ENCODE assay signal across 20 cellular contexts in the genomic region with DNA sequence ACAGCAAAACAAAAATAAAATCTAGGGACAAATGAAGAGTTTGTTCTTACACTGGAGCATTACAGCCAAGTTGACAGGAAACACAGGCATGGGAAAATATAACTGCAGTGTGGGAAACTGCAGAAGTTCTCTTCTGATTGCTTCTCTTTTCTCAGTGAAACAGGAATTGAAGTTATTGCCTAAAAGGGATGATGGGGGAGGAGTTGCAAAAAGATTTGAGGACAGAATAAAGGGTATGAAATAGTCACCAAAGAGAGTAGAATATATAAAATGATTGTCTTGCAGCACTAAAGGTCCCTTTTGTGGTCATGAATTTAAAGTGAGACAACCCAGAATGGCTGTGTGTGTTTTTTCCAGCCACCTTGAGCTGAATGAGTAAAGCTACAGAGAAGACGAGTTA.
DNase-seq lines count a peak whose midpoint lies in the region; ATAC-seq, FAIRE-seq and TF ChIP-seq lines count a peak whose summit lies in the region.
"Had no signal": no experiment of that assay in that cellular context is flagged by ENCODE, and none has a peak within 500 bp of the region (broad histone marks: within the 10 kb centered on the region; RNA-seq: fewer than 3 reads in every experiment).

No MANE protein-coding gene starts in this region.

- H3K4me1 ChIP-seq in small intestine (ENCODE audit: control insufficient read depth in 2 of 2, insufficient read depth in 1 of 2, low read depth in 1 of 2, low read length in 1 of 2), result no peaks in the 10 kb centered on the region
- H3K4me1 ChIP-seq: parathyroid adenoma had no signal

- peak; percentile 17 for ATAC-seq in GM19463 (IDR thresholded peaks at IDR 0.05; ENCODE audit: unreplicated experiment)
- ATAC-seq: HCT116; left colon; stimulated activated memory B cell treated with anti-CD40 and anti-IgM and Interleukin-4, amounts not matched to agents 10 μg/mL and 1 μg/mL and 100 μg/mL, for 72 hours had no signal

- no peak for FAIRE-seq in small intestine (lab: Jason Lieb, UNC)

- H3K4me3 ChIP-seq in GM12865 (ENCODE audit: low read depth, low read length) (no peak overlapping the region), small intestine (ENCODE audit: low read depth in 1 of 2, low read length in 2 of 2) (no peak overlapping the region)
- H3K4me3 ChIP-seq: BLaER1, cardiac muscle cell, MG63, smooth muscle cell had no signal

- DNase-seq in GM12865 (ENCODE audit: low read depth), result peak; percentile 47
- peak; percentile 58 to 70 for DNase-seq in NOMO-1 (lab: John Stamatoyannopoulos, UW; ENCODE audit: unreplicated experiment in 2 of 2)
- peak; percentile 67 for DNase-seq in medulla oblongata (ENCODE audit: extremely low spot score)
- no peak for DNase-seq in small intestine
- DNase-seq in GM19238 (ENCODE audit: insufficient read length, low spot score), result no peak
- DNase-seq in NCI-H82 treated with DMSO at 0.1 percent for 48 hours (lab: John Stamatoyannopoulos, UW; ENCODE audit: unreplicated experiment), result no peak
- DNase-seq in activated CD4-positive, CD25-positive, alpha-beta regulatory T cell (lab: John Stamatoyannopoulos, UW), result no peak
- DNase-seq: DMS153; effector memory CD4-positive, alpha-beta T cell; left colon; MG63; NCI-H2029 treated with DMSO at 0.1 percent for 48 hours; NCI-H510A treated with DMSO at 0.1 percent for 48 hours had no signal

- no peak for TF ChIP-seq CTCF in GM12865 (IDR thresholded peaks at IDR 0.05; ENCODE audit: insufficient read depth, low read depth, low read length, missing control alignments)

- H3K27me3 ChIP-seq in small intestine (ENCODE audit: control insufficient read depth in 2 of 2, insufficient read depth in 2 of 2, low read length in 2 of 2), result no peaks in the 10 kb centered on the region
- H3K27me3 ChIP-seq: BLaER1, cardiac muscle cell, MG63 had no signal

- WGBS in small intestine, 3 donors, result 38 to 96% (median 71%) methylated on average over 1 of the region's 1 CpG

- no peaks in the 10 kb centered on the region for H3K36me3 ChIP-seq in small intestine (ENCODE audit: control insufficient read depth in 2 of 2, insufficient read depth in 2 of 2, low read length in 2 of 2)
- H3K36me3 ChIP-seq: cardiac muscle cell, MG63 had no signal

- no peak overlapping the region for H3K27ac ChIP-seq in small intestine (ENCODE audit: low read depth in 1 of 2, low read length in 1 of 2)
- H3K27ac ChIP-seq: BLaER1, cardiac muscle cell, parathyroid adenoma had no signal

- H3K9me3 ChIP-seq in small intestine (ENCODE audit: control insufficient read depth, low read depth), result no peaks in the 10 kb centered on the region
- H3K9me3 ChIP-seq: BLaER1, MG63 had no signal

Comparison
In these comparisons a context has a peak if more than half of its experiments do, and no peak if none do; other contexts are left out.
1. DNase-seq: peak in GM12865 (single experiment), NOMO-1 (2 of 2) and medulla oblongata (single experiment); none in small intestine (single experiment), GM19238 (single experiment), NCI-H82 treated with DMSO at 0.1 percent for 48 hours (single experiment) and activated CD4-positive, CD25-positive, alpha-beta regulatory T cell (0 of 4).